ENCODE assay signal across 12 cellular contexts in the genomic region with DNA sequence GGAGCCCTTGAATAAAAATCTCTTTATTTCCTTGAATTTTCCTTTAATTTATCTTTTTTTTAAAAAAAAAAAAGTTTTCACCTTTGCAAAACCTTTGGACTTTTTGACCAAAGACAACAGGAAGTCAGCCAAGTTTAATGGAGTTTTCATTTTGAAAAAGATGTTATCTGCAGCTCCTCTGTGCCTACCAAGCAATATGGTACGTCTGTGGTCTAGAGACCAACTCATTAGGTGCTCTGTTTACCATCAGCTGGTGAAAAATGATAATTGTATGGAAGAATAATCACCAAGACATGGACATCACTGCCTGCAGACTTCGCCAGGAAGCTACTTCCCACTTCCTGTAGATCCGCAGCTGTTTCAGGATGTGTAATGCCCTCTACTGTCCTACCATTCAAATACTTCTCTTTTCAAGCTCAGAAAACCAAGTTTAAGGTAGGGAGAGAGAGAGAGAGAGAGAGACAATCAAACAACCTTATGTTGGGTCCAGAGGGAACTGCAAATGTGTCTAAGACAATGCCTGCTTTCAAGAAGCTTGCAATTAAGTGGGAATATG. TPM values are rescaled to one million over a fixed set of nuclear protein-coding genes. Genes with fewer than 3 reads are reported as not detected.
DNase-seq lines count a peak whose midpoint lies in the region; ATAC-seq and TF ChIP-seq lines count a peak whose summit lies in the region.
"Had no signal": no experiment of that assay in that cellular context is flagged by ENCODE, and none has a peak within 500 bp of the region (broad histone marks: within the 10 kb centered on the region; RNA-seq: fewer than 3 reads in every experiment).

No MANE protein-coding gene starts in this region.

- TF ChIP-seq POLR2A in thyroid gland (IDR thresholded peaks at IDR 0.05), result no peak

- ATAC-seq in activated T-helper 17 cell treated with anti-CD3 and anti-CD28 coated beads, Interleukin-2, amount 50 U/mL, for 72 hours (replicated peaks), result peak; percentile 38
- no peak for ATAC-seq in GM21423 (IDR thresholded peaks at IDR 0.05; ENCODE audit: unreplicated experiment)
- ATAC-seq: stimulated activated naive B cell treated with anti-CD40 and anti-IgM and Interleukin-4, amounts not matched to agents 10 μg/mL and 1 μg/mL and 100 μg/mL, for 72 hours had no signal

- H3K4me3 ChIP-seq in osteoblast (ENCODE audit: insufficient read depth, low read length) (no peak overlapping the region), thyroid gland (replicated peaks in 1 of 3) (no peak overlapping the region)
- H3K4me3 ChIP-seq: skin epidermis had no signal

- H3K4me2 ChIP-seq in osteoblast (ENCODE audit: insufficient read depth, low read length), result peak overlapping the region; percentile 20

- no peak overlapping the region for H3K27ac Mint-ChIP-seq in activated T-helper 17 cell treated with anti-CD3 and anti-CD28 coated beads, Interleukin-2, amount 50 U/mL, for 72 hours
- H3K27ac Mint-ChIP-seq: B cell; stimulated activated naive B cell treated with anti-CD40 and anti-IgM and Interleukin-4, amounts not matched to agents 10 μg/mL and 1 μg/mL and 100 μg/mL, for 72 hours had no signal

- TF ChIP-seq CTCF in osteoblast (IDR thresholded peaks at IDR 0.05; ENCODE audit: extremely low read depth, low read depth, low read length) (peak; percentile 37), GM20000 (IDR thresholded peaks at IDR 0.05; ENCODE audit: extremely low read depth, missing control alignments) (no peak), thyroid gland (IDR thresholded peaks at IDR 0.05) (no peak)

- peak; percentile 3 for DNase-seq in SIG-M5 treated with dmso at 0.1 percent for 504 hours (lab: John Stamatoyannopoulos, UW; ENCODE audit: unreplicated experiment)
- no peak for DNase-seq in SIG-M5 (lab: John Stamatoyannopoulos, UW)
- DNase-seq in MV-4-11 (lab: John Stamatoyannopoulos, UW), result peak; percentile 64
- DNase-seq in osteoblast (ENCODE audit: insufficient read length, low spot score, missing footprints), result no peak
- no peak for DNase-seq in GM20000 (ENCODE audit: low spot score)
- no peak for DNase-seq in thyroid gland
- DNase-seq: NCI-H146; stimulated activated naive B cell treated with anti-CD40 and anti-IgM and Interleukin-4, amounts not matched to agents 10 μg/mL and 1 μg/mL and 100 μg/mL, for 72 hours had no signal

- H3K36me3 ChIP-seq in osteoblast (ENCODE audit: insufficient read depth, low read length), result no peaks in the 10 kb centered on the region
- no peaks in the 10 kb centered on the region for H3K36me3 ChIP-seq in thyroid gland

- H3K9me3 ChIP-seq in osteoblast (ENCODE audit: low read depth, low read length), result no peaks in the 10 kb centered on the region
- no peaks in the 10 kb centered on the region for H3K9me3 ChIP-seq in thyroid gland

- intact Hi-C loops in thyroid gland (cut with DNase I), result no loop called here

- H3K27me3 ChIP-seq in osteoblast (ENCODE audit: insufficient read depth, low read length), result no peaks in the 10 kb centered on the region
- no peaks in the 10 kb centered on the region for H3K27me3 ChIP-seq in thyroid gland

- no peaks in the 10 kb centered on the region for H3K9me3 Mint-ChIP-seq in activated T-helper 17 cell treated with anti-CD3 and anti-CD28 coated beads, Interleukin-2, amount 50 U/mL, for 72 hours

- no peaks in the 10 kb centered on the region for H4K20me1 ChIP-seq in osteoblast (ENCODE audit: insufficient read depth, low read length)

- H3K4me1 Mint-ChIP-seq in activated T-helper 17 cell treated with anti-CD3 and anti-CD28 coated beads, Interleukin-2, amount 50 U/mL, for 72 hours, result peaks cover 4% of the 10 kb centered on the region
- H3K4me1 Mint-ChIP-seq: B cell; stimulated activated naive B cell treated with anti-CD40 and anti-IgM and Interleukin-4, amounts not matched to agents 10 μg/mL and 1 μg/mL and 100 μg/mL, for 72 hours had no signal

- H3K79me2 ChIP-seq in osteoblast (ENCODE audit: insufficient read depth, low read length), result no peaks in the 10 kb centered on the region

- H2AFZ ChIP-seq in osteoblast (ENCODE audit: low read length), result peak overlapping the region; percentile 52

- no peaks in the 10 kb centered on the region for H3K4me1 ChIP-seq in osteoblast (ENCODE audit: insufficient read depth, low read length)
- no peaks in the 10 kb centered on the region for H3K4me1 ChIP-seq in thyroid gland

- peaks cover 3% of the 10 kb centered on the region for H3K27me3 Mint-ChIP-seq in activated T-helper 17 cell treated with anti-CD3 and anti-CD28 coated beads, Interleukin-2, amount 50 U/mL, for 72 hours

- H3K27ac ChIP-seq in osteoblast (ENCODE audit: low read depth, low read length) (no peak overlapping the region), thyroid gland (no peak overlapping the region)
- H3K27ac ChIP-seq: skin epidermis had no signal

- WGBS in thyroid gland, 2 donors, result 70 to 80% methylated on average over 3 of the region's 3 CpGs

- H3K36me3 Mint-ChIP-seq in activated T-helper 17 cell treated with anti-CD3 and anti-CD28 coated beads, Interleukin-2, amount 50 U/mL, for 72 hours (ENCODE audit: low read depth), result no peaks in the 10 kb centered on the region
- H3K36me3 Mint-ChIP-seq: stimulated activated naive B cell treated with anti-CD40 and anti-IgM and Interleukin-4, amounts not matched to agents 10 μg/mL and 1 μg/mL and 100 μg/mL, for 72 hours had no signal

- peak overlapping the region; percentile 24 for H3K4me3 Mint-ChIP-seq in activated T-helper 17 cell treated with anti-CD3 and anti-CD28 coated beads, Interleukin-2, amount 50 U/mL, for 72 hours
- H3K4me3 Mint-ChIP-seq: B cell; stimulated activated naive B cell treated with anti-CD40 and anti-IgM and Interleukin-4, amounts not matched to agents 10 μg/mL and 1 μg/mL and 100 μg/mL, for 72 hours had no signal

RNA-seq across cellular contexts. Expression of gene PLXNA4, which starts 18.7 kb away (rescaled TPM):
- 1 to 10 TPM; 1.4 to 2.3 TPM for total RNA-seq in activated T-helper 17 cell treated with anti-CD3 and anti-CD28 coated beads, Interleukin-2, amount 50 U/mL, for 72 hours
- 4.3 and 6.5 TPM in 2 replicates for total RNA-seq in osteoblast
- total RNA-seq in thyroid gland, result 1 to 10 TPM; 1.3 to 8.3 (median 2.4) TPM
- total RNA-seq: B cell had no signal

Comparison
In these comparisons a context has a peak if more than half of its experiments do, and no peak if none do; other contexts are left out.
1. DNase-seq: peak in SIG-M5 treated with dmso at 0.1 percent for 504 hours (single experiment) and MV-4-11 (single experiment); none in SIG-M5 (single experiment), osteoblast (single experiment), GM20000 (single experiment) and thyroid gland (0 of 2).